ENCODE assay signal across 1 cellular context in the genomic region with DNA sequence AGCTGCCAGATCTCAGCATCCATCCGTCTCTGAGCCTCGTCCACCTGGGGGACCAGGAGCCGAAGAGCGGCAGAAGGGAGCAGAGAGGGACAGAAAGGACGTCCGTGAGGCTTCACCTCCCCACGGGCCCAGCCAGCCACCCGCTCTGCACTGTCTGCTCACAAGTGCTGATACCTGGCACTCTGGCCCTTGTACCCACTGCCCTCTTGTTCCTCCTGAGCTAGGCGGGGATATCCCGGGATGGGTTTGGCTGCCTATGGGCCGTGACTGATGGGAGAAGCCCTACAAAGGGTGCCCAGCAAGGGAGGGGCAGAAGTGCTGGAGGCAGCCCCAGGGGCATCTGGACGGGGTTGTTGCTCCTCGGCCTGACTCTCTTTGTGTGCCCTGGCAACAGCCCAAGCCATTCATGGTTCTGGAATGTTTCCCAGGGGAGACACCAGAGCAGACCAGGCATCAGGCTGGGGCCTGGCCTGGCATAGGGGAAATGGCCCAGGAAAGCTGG.
A peak's percentile ranks its signal among the peaks of the same experiment; 100 is the strongest.
TF ChIP-seq lines count a peak whose summit lies in the region.

No MANE protein-coding gene starts in this region.

TF ChIP-seq in Ishikawa, 13 proteins besides CTCF, POLR2A, EP300 and RAD21 (continued from another document):
- TF ChIP-seq, protein P1, sequence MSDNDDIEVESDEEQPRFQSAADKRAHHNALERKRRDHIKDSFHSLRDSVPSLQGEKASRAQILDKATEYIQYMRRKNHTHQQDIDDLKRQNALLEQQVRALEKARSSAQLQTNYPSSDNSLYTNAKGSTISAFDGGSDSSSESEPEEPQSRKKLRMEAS (IDR thresholded peaks at IDR 0.05), result peak; percentile 52; the same call in 1 of the 2 replicates
- TF ChIP-seq CREB1 (IDR thresholded peaks at IDR 0.05; ENCODE audit: low read depth), result no peak
- TF ChIP-seq TEAD4 (IDR thresholded peaks at IDR 0.05), result peak; percentile 79
- TF ChIP-seq FOXM1 (IDR thresholded peaks at IDR 0.05; ENCODE audit: borderline replicate concordance, low read depth), result no peak; the same call in 1 of the 2 replicates
- TF ChIP-seq, protein P2, sequence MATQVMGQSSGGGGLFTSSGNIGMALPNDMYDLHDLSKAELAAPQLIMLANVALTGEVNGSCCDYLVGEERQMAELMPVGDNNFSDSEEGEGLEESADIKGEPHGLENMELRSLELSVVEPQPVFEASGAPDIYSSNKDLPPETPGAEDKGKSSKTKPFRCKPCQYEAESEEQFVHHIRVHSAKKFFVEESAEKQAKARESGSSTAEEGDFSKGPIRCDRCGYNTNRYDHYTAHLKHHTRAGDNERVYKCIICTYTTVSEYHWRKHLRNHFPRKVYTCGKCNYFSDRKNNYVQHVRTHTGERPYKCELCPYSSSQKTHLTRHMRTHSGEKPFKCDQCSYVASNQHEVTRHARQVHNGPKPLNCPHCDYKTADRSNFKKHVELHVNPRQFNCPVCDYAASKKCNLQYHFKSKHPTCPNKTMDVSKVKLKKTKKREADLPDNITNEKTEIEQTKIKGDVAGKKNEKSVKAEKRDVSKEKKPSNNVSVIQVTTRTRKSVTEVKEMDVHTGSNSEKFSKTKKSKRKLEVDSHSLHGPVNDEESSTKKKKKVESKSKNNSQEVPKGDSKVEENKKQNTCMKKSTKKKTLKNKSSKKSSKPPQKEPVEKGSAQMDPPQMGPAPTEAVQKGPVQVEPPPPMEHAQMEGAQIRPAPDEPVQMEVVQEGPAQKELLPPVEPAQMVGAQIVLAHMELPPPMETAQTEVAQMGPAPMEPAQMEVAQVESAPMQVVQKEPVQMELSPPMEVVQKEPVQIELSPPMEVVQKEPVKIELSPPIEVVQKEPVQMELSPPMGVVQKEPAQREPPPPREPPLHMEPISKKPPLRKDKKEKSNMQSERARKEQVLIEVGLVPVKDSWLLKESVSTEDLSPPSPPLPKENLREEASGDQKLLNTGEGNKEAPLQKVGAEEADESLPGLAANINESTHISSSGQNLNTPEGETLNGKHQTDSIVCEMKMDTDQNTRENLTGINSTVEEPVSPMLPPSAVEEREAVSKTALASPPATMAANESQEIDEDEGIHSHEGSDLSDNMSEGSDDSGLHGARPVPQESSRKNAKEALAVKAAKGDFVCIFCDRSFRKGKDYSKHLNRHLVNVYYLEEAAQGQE (IDR thresholded peaks at IDR 0.05; ENCODE audit: low read depth), result no peak
- TF ChIP-seq NFIC (IDR thresholded peaks at IDR 0.05), result peak; percentile 96
- TF ChIP-seq ZBTB7A (IDR thresholded peaks at IDR 0.05; ENCODE audit: low read depth), result no peak
